Comparison of ENCODE assay signal across 15 cellular contexts in genomic region chr13:111385182-111385857, GRCh38.
DNase-seq lines count a peak whose midpoint lies in the region; ATAC-seq, FAIRE-seq and TF ChIP-seq lines count a peak whose summit lies in the region.
"Had no signal": no experiment of that assay in that cellular context is flagged by ENCODE, and none has a peak within 500 bp of the region (broad histone marks: within the 10 kb centered on the region; RNA-seq: fewer than 3 reads in every experiment).

No MANE protein-coding gene starts in this region.

- peaks cover 37 to 59% (median 44%) of the 10 kb centered on the region in 3 donors for H3K4me1 Mint-ChIP-seq in T-cell

- FAIRE-seq in H54 (lab: Jason Lieb, UNC): no peak
- FAIRE-seq: endometrium had no signal

- no peak for TF ChIP-seq POLR2A in H54 (IDR thresholded peaks at IDR 0.05; ENCODE audit: low read depth, low read length)

- no peaks in the 10 kb centered on the region for H3K36me3 Mint-ChIP-seq in T-cell

- intact Hi-C loops in posterior vena cava (cut with DNase I): no loop called here

- POLR2A ChIA-PET in T-cell (lab: Charles Lee): no interaction called here

- DNase-seq in activated effector memory CD4-positive, alpha-beta T cell treated with anti-CD3 and anti-CD28 coated beads, Interleukin-2, amount 50 U/mL, for 16 hours: peak; percentile 36
- DNase-seq in activated effector memory CD4-positive, alpha-beta T cell treated with Interleukin-2 at 50 U/mL for 16 hours: no peak
- DNase-seq in NCI-H1105 (lab: John Stamatoyannopoulos, UW) (peak; percentile 13), T-cell (no peak), posterior vena cava (ENCODE audit: low spot score) (peak; percentile 53), H54 (ENCODE audit: insufficient read length, low spot score) (no peak), caudate nucleus (lab: John Stamatoyannopoulos, UW) (no peak)
- DNase-seq in stimulated activated naive CD4-positive, alpha-beta T cell (lab: John Stamatoyannopoulos, UW): no peak
- DNase-seq: amniotic stem cell, cerebellar nuclear complex, midbrain, occipital lobe had no signal

- H3K4me3 Mint-ChIP-seq in T-cell: peak overlapping the region; percentile 21 to 74 (median 68)

- ATAC-seq in T-cell (replicated peaks in 1 of 4): no peak
- ATAC-seq: right lobe of liver had no signal

- peak overlapping the region; percentile 78 to 91 for H3K27ac Mint-ChIP-seq in T-cell

- peaks cover 0 to 4% (median 0%) of the 10 kb centered on the region in 3 donors for H3K9me3 Mint-ChIP-seq in T-cell

- CTCF ChIA-PET in T-cell (lab: Charles Lee): no interaction called here

- peaks cover 0 to 11% of the 10 kb centered on the region in 2 donors for H3K27me3 Mint-ChIP-seq in T-cell

- H3K27ac ChIP-seq in caudate nucleus (ENCODE audit: low read depth, low read length): no peak overlapping the region
- H3K27ac ChIP-seq: right lobe of liver, RWPE1 had no signal

Comparison
In these comparisons a context has a peak if more than half of its experiments do, and no peak if none do; other contexts are left out.
1. DNase-seq: peak in activated effector memory CD4-positive, alpha-beta T cell treated with anti-CD3 and anti-CD28 coated beads, Interleukin-2, amount 50 U/mL, for 16 hours (single experiment), NCI-H1105 (single experiment) and posterior vena cava (single experiment); none in activated effector memory CD4-positive, alpha-beta T cell treated with Interleukin-2 at 50 U/mL for 16 hours (single experiment), T-cell (0 of 34), stimulated activated naive CD4-positive, alpha-beta T cell (0 of 6), H54 (single experiment) and caudate nucleus (0 of 61).